8 cellular contexts compared by ENCODE assay signal in the genomic region with DNA sequence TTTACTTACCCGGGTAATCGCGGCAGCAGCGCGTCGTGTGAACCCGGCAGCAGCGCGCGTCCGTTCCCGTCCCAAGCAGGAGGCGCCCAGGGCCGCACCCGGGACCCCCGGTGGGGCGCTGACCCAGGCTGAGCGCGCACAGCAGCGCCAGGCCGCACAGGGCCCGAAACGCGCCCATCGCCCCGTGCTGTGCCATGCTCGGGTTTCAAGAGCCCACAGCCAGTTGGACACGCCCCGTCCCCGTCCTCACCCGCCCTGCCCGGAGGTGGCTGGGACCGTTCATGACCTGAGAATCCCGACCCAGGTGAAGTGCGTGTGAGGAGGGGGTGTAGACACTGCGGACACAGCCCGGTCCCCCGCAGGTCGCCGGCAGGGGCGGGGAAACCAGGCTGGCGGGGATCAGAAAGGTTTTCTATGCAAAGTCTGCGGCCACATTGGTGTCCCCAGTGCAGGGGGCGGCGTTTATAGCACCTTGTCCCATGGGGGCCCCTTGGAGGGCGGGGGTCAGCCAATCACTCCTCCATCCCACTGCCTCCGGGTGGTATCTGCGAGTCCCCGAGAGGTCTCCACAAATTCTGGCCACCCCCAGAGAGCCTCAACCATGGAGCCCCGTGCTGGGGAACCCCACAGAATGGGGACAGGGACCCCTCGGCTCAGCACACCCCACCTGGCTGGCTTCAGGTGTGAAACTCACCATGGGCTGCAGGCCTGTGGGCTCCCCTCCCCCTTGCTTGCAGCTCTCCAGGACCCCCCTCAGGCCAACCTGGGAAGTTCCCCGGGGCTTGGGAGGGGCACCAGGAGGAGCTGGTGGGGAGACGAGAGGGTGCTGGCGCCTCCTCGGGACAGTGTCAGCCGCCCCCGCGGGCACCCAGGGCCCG. TPM values are rescaled to one million over a fixed set of nuclear protein-coding genes. Genes with fewer than 3 reads are reported as not detected.
DNase-seq lines count a peak whose midpoint lies in the region; ATAC-seq and TF ChIP-seq lines count a peak whose summit lies in the region.

Gene TNFRSF18, minus strand, starts transcription at position 217 of the 878 bp plus-strand sequence. Its CDS starts 21 bp downstream, at position 196.

- H3K4me1 ChIP-seq in effector memory CD4-positive, alpha-beta T cell (ENCODE audit: control insufficient read depth, insufficient read depth, low read length, poor library complexity, severe bottlenecking), result peaks cover 49% of the 10 kb centered on the region
- peaks cover 4% of the 10 kb centered on the region for H3K4me1 ChIP-seq in prostate gland (replicated peaks)

- WGBS in prostate gland, result 11% methylated on average over 58 of the region's 59 CpGs

- no peaks in the 10 kb centered on the region for H3K9me3 ChIP-seq in effector memory CD4-positive, alpha-beta T cell (ENCODE audit: control insufficient read depth, low read length)
- H3K9me3 ChIP-seq in prostate gland, result no peaks in the 10 kb centered on the region

- intact Hi-C loops in T-helper 1 cell treated with Interleukin-12 subunit alpha and Interleukin-12 subunit beta and Interleukin-4 antibody, amounts not matched to agents 30 ng/mL and 1 ng/mL, for 36 hours (cut with micrococcal nuclease), result loop anchor here (5.0 kb wide), 3 partner anchors 49 to 69 kb away; partner anchors contain the start of gene UBE2J2
- intact Hi-C loops in prostate gland (cut with DNase I), result no loop called here

- DNase-seq in GM13977 (ENCODE audit: low spot score), result peak; percentile 81
- peak in 1 of 3 donors; percentile 30 for DNase-seq in effector memory CD4-positive, alpha-beta T cell
- DNase-seq in prostate gland (ENCODE audit: low spot score), result peak; percentile 43
- DNase-seq in H4 (ENCODE audit: low spot score), result no peak

- in situ Hi-C loops in GM13977 (cut with MboI; ENCODE audit: low pct_unique_long_range_greater_than_20kb, low sequenced_read_pairs, unreplicated experiment), result no loop called here

- no peaks in the 10 kb centered on the region for H3K36me3 ChIP-seq in effector memory CD4-positive, alpha-beta T cell (ENCODE audit: control insufficient read depth, insufficient read depth, low read length)
- H3K36me3 ChIP-seq in prostate gland, result no peaks in the 10 kb centered on the region

- H3K4me3 ChIP-seq in effector memory CD4-positive, alpha-beta T cell (ENCODE audit: insufficient read depth, low read depth, low read length, poor library complexity, severe bottlenecking), result peak within 1 kb of the TSS; percentile 55
- peak within 1 kb of the TSS; percentile 5 to 23 for H3K4me3 ChIP-seq in prostate gland

- peak; percentile 10 for TF ChIP-seq CTCF in GM13977 (IDR thresholded peaks at IDR 0.05; ENCODE audit: extremely low read depth, insufficient read depth, missing control alignments)
- TF ChIP-seq CTCF in prostate gland (IDR thresholded peaks at IDR 0.05), result no peak

- no peak for ATAC-seq in GM18517 (IDR thresholded peaks at IDR 0.05; ENCODE audit: unreplicated experiment)
- no peak for ATAC-seq in GM19467 (IDR thresholded peaks at IDR 0.05; ENCODE audit: unreplicated experiment)
- ATAC-seq in GM18505 (IDR thresholded peaks at IDR 0.05; ENCODE audit: unreplicated experiment), result no peak

- H3K27me3 ChIP-seq in effector memory CD4-positive, alpha-beta T cell (replicated peaks; ENCODE audit: control insufficient read depth, insufficient read depth, low read length, poor library complexity, severe bottlenecking), result no peaks in the 10 kb centered on the region
- no peaks in the 10 kb centered on the region for H3K27me3 ChIP-seq in prostate gland (replicated peaks; ENCODE audit: insufficient read depth)

- TF ChIP-seq POLR2A in prostate gland (IDR thresholded peaks at IDR 0.05), result peak; percentile 32
- TF ChIP-seq POLR2A in GM18505 (IDR thresholded peaks at IDR 0.05; ENCODE audit: borderline replicate concordance, extremely low read depth, insufficient read depth, insufficient read length), result no peak

- H3K27ac ChIP-seq in effector memory CD4-positive, alpha-beta T cell (ENCODE audit: insufficient read depth, low read length, poor library complexity, severe bottlenecking), result peak within 1 kb of the TSS; percentile 83
- H3K27ac ChIP-seq in prostate gland, result no peak within 1 kb of the TSS

RNA-seq across cellular contexts. Expression of gene TNFRSF18, which starts in this region (rescaled TPM):
- total RNA-seq in T-helper 1 cell treated with Interleukin-12 subunit alpha and Interleukin-12 subunit beta and Interleukin-4 antibody, amounts not matched to agents 30 ng/mL and 1 ng/mL, for 36 hours, result 175 and 176 TPM in 2 replicates
- total RNA-seq in prostate gland, result 1 to 10 TPM; 3.1 to 3.5 TPM
- total RNA-seq in H4 (2014; rRNA removed; shearing (Covaris generic)), result not detected in 2 replicates

Comparison
In these comparisons a context has a peak if more than half of its experiments do, and no peak if none do; other contexts are left out.
1. RNA of gene TNFRSF18 (total RNA-seq): 175 to 176 TPM in T-helper 1 cell treated with Interleukin-12 subunit alpha and Interleukin-12 subunit beta and Interleukin-4 antibody, amounts not matched to agents 30 ng/mL and 1 ng/mL, for 36 hours; 3.1 to 3.5 TPM in prostate gland and not detected in H4; every median in the first group is over 10 times any median in the second.